In genomic region chr5:68116408-68116807, GRCh38 we compare ENCODE assay signal across 21 cellular contexts.
"Had no signal": no experiment of that assay in that cellular context is flagged by ENCODE, and none has a peak within 500 bp of the region (broad histone marks: within the 10 kb centered on the region; RNA-seq: fewer than 3 reads in every experiment).

No MANE protein-coding gene starts in this region.

- H3K4me1 ChIP-seq: Peyer's patch, SJCRH30 had no signal

- ATAC-seq: Right ventricle myocardium inferior, SK-N-SH treated with all-trans-retinoic acid at 6 μM for 48 hours had no signal

- DNase-seq: IMR-90; Karpas-422; KG1; MM.1S; NCI-H1092 treated with DMSO at 0.1 percent for 48 hours; NCI-H1436; NCI-H187; NCI-H2029; NCI-H2171 treated with DMSO at 0.1 percent for 48 hours; NCI-H345; NCI-H446 treated with DMSO at 0.1 percent for 48 hours; NCI-H510A treated with DMSO at 0.1 percent for 48 hours; NCI-H526; NCI-H82; NK-92 treated with Interleukin-12 subunit alpha and Interleukin-12 subunit beta, amount 100 ng/mL, for 24 hours; PC-9; Peyer's patch; SHP77 treated with DMSO at 0.1 percent for 48 hours; SJCRH30 had no signal

- H3K27me3 ChIP-seq: Peyer's patch, SJCRH30 had no signal

- H2AFZ ChIP-seq: PC-9 had no signal

- H3K27ac ChIP-seq: PC-9, Peyer's patch, SJCRH30 had no signal

- H3K36me3 ChIP-seq: Peyer's patch, SJCRH30 had no signal

- H3K4me3 ChIP-seq: PC-9, Peyer's patch, SJCRH30 had no signal

- H3K9me3 ChIP-seq: Peyer's patch, SJCRH30 had no signal

- H3K4me2 ChIP-seq: PC-9 had no signal
